ENCODE assay signal across 18 cellular contexts in the genomic region with DNA sequence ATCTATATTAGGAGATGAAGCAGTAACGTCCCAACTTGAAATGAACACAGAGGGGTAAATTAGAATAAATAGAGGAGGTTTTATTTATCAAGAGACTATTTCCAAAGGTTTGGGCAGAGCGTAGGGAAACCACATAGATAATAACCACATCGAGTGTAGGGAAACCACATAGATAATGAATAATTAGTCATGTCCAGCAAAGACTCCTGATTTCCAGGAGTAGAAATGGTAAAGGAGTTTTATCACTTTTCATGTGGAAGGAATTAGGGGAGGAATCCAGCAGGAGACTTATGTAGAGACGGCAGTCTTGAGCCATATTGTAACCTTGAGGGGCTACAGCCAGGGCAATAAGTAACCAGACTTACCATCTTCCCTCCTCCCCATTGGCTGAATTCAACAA.
DNase-seq lines count a peak whose midpoint lies in the region; ATAC-seq, FAIRE-seq and TF ChIP-seq lines count a peak whose summit lies in the region.
"Had no signal": no experiment of that assay in that cellular context is flagged by ENCODE, and none has a peak within 500 bp of the region (broad histone marks: within the 10 kb centered on the region; RNA-seq: fewer than 3 reads in every experiment).

No MANE protein-coding gene starts in this region.

- ATAC-seq in GM23338 (no peak), GM21737 (IDR thresholded peaks at IDR 0.05; ENCODE audit: unreplicated experiment) (no peak), GM19328 (IDR thresholded peaks at IDR 0.05; ENCODE audit: unreplicated experiment) (no peak)
- ATAC-seq: GM12878, HCT116, HepG2 had no signal

- H3K27me3 Mint-ChIP-seq in GM23338 (ENCODE audit: insufficient read depth, low read depth, poor library complexity) = no peaks in the 10 kb centered on the region
- no peaks in the 10 kb centered on the region for H3K27me3 Mint-ChIP-seq in astrocyte (ENCODE audit: low read depth, unreplicated experiment)
- H3K27me3 Mint-ChIP-seq: CD4-positive, CD25-positive, alpha-beta regulatory T cell had no signal

- H2AFZ ChIP-seq in GM23338 = peak overlapping the region; percentile 45; the same call in 1 of the 2 replicates
- no peak overlapping the region for H2AFZ ChIP-seq in astrocyte (ENCODE audit: low read depth, low read length)

- H3K4me3 Mint-ChIP-seq in GM23338 (no peak overlapping the region), astrocyte (ENCODE audit: unreplicated experiment) (no peak overlapping the region)
- H3K4me3 Mint-ChIP-seq: CD4-positive, CD25-positive, alpha-beta regulatory T cell had no signal

- no peak overlapping the region for H3K27ac ChIP-seq in GM23338 (ENCODE audit: low read depth)
- no peak overlapping the region for H3K27ac ChIP-seq in astrocyte (ENCODE audit: low read depth, low read length)
- H3K27ac ChIP-seq: 22Rv1; BLaER1 treated with 17β-estradiol and CSF1 and Interleukin-3, amounts not matched to agents 10 nM and 100 nM had no signal

- H3K79me2 ChIP-seq in GM23338 (replicated peaks; ENCODE audit: insufficient read depth) = no peaks in the 10 kb centered on the region
- H3K79me2 ChIP-seq in astrocyte (ENCODE audit: insufficient read depth, low read length) = no peaks in the 10 kb centered on the region

- H3K27me3 ChIP-seq in GM23338 (ENCODE audit: insufficient read depth) = no peaks in the 10 kb centered on the region
- H3K27me3 ChIP-seq in astrocyte (ENCODE audit: insufficient read depth, low read length) = no peaks in the 10 kb centered on the region
- H3K27me3 ChIP-seq: BLaER1 treated with 17β-estradiol and CSF1 and Interleukin-3, amounts not matched to agents 10 nM and 100 nM had no signal

- no peaks in the 10 kb centered on the region for H3F3A ChIP-seq in GM23338 (replicated peaks; ENCODE audit: low read depth)

- H3K4me1 Mint-ChIP-seq in GM23338 (no peaks in the 10 kb centered on the region), astrocyte (ENCODE audit: low read depth, unreplicated experiment) (no peaks in the 10 kb centered on the region)
- H3K4me1 Mint-ChIP-seq: CD4-positive, CD25-positive, alpha-beta regulatory T cell had no signal

- DNase-seq in GM23338 (ENCODE audit: low spot score) (no peak), astrocyte (ENCODE audit: low read depth) (peak; percentile 90), choroid plexus epithelial cell (ENCODE audit: low read depth) (peak; percentile 35), iris pigment epithelial cell (ENCODE audit: low read depth) (peak; percentile 41), DMS53 (lab: John Stamatoyannopoulos, UW) (no peak)
- DNase-seq: AML-193; CD4-positive, CD25-positive, alpha-beta regulatory T cell; DMS79 had no signal

- H3K36me3 Mint-ChIP-seq in GM23338 (ENCODE audit: low read depth) (peaks cover 3% of the 10 kb centered on the region; the same call in 1 of the 3 replicates), astrocyte (ENCODE audit: low read depth, unreplicated experiment) (no peaks in the 10 kb centered on the region)
- H3K36me3 Mint-ChIP-seq: CD4-positive, CD25-positive, alpha-beta regulatory T cell had no signal

- TF ChIP-seq CTCF in GM23338 (conservative IDR thresholded peaks at IDR 0.05; ENCODE audit: low read depth in 2 of 2) = no peak
- no peak for TF ChIP-seq CTCF in astrocyte (IDR thresholded peaks at IDR 0.05; ENCODE audit: insufficient read depth, low read depth, low read length)
- TF ChIP-seq CTCF in choroid plexus epithelial cell (conservative IDR thresholded peaks at IDR 0.05; ENCODE audit: low read depth, low read length) = no peak

- H3K4me1 ChIP-seq in GM23338 (ENCODE audit: insufficient read depth) (no peaks in the 10 kb centered on the region), astrocyte (ENCODE audit: insufficient read depth, low read length) (no peaks in the 10 kb centered on the region)
- H3K4me1 ChIP-seq: BLaER1 treated with 17β-estradiol and CSF1 and Interleukin-3, amounts not matched to agents 10 nM and 100 nM had no signal

- H3K27ac Mint-ChIP-seq in GM23338 (peak overlapping the region; percentile 41; the same call in 1 of the 2 replicates), astrocyte (ENCODE audit: unreplicated experiment) (no peak overlapping the region)
- H3K27ac Mint-ChIP-seq: CD4-positive, CD25-positive, alpha-beta regulatory T cell had no signal

- H3K9me3 Mint-ChIP-seq in GM23338 (peaks cover 12% of the 10 kb centered on the region), astrocyte (ENCODE audit: unreplicated experiment) (peaks cover 13% of the 10 kb centered on the region)

- no peak overlapping the region for H3K4me2 ChIP-seq in GM23338
- H3K4me2 ChIP-seq in astrocyte (ENCODE audit: low read length) = no peak overlapping the region
- H3K4me2 ChIP-seq: BLaER1 treated with 17β-estradiol and CSF1 and Interleukin-3, amounts not matched to agents 10 nM and 100 nM had no signal

- no peaks in the 10 kb centered on the region for H3K36me3 ChIP-seq in GM23338 (ENCODE audit: insufficient read depth)
- H3K36me3 ChIP-seq in astrocyte (ENCODE audit: insufficient read depth, low read length) = no peaks in the 10 kb centered on the region
- H3K36me3 ChIP-seq: BLaER1 treated with 17β-estradiol and CSF1 and Interleukin-3, amounts not matched to agents 10 nM and 100 nM had no signal

- H3K4me3 ChIP-seq in GM23338 (no peak overlapping the region), astrocyte (ENCODE audit: insufficient read depth, low read depth, low read length) (no peak overlapping the region), choroid plexus epithelial cell (ENCODE audit: low read depth, low read length) (no peak overlapping the region)
- H3K4me3 ChIP-seq: BLaER1 treated with 17β-estradiol and CSF1 and Interleukin-3, amounts not matched to agents 10 nM and 100 nM; GM12878 had no signal

- peaks cover 10% of the 10 kb centered on the region for H3K9me3 ChIP-seq in astrocyte (ENCODE audit: insufficient read depth, low read depth, low read length)

- no peak overlapping the region for H3K9ac ChIP-seq in astrocyte (ENCODE audit: low read length)
- H3K9ac ChIP-seq: BLaER1 treated with 17β-estradiol and CSF1 and Interleukin-3, amounts not matched to agents 10 nM and 100 nM had no signal

- H3K9me2 ChIP-seq in GM23338 (ENCODE audit: insufficient read depth) = peaks cover 12% of the 10 kb centered on the region; the same call in 1 of the 2 replicates

- no peak for FAIRE-seq in astrocyte (lab: Jason Lieb, UNC)
- FAIRE-seq: GM12878, GM18507, H54, HepG2, HTR-8/SVneo had no signal

- no peaks in the 10 kb centered on the region for H4K20me1 ChIP-seq in GM23338 (replicated peaks; ENCODE audit: insufficient read depth)
- no peaks in the 10 kb centered on the region for H4K20me1 ChIP-seq in astrocyte (ENCODE audit: insufficient read depth, low read length)
- H4K20me1 ChIP-seq: BLaER1 treated with 17β-estradiol and CSF1 and Interleukin-3, amounts not matched to agents 10 nM and 100 nM had no signal

TF ChIP-seq in GM23338, 12 proteins besides CTCF, POLR2A, EP300 and RAD21:
- no peak for TF ChIP-seq NANOG (IDR thresholded peaks at IDR 0.05; ENCODE audit: borderline replicate concordance)
- no peak for TF ChIP-seq ZNF331 (CRISPR knock-in tag; IDR thresholded peaks at IDR 0.05; ENCODE audit: low read depth)
- no peak for TF ChIP-seq POLR2AphosphoS5 (IDR thresholded peaks at IDR 0.05; ENCODE audit: low read depth)
- no peak for TF ChIP-seq CREB1 (CRISPR knock-in tag; IDR thresholded peaks at IDR 0.05; ENCODE audit: low read depth)
- TF ChIP-seq REST (IDR thresholded peaks at IDR 0.05; ENCODE audit: unreplicated experiment) = no peak
- no peak for TF ChIP-seq ZNF114 (CRISPR knock-in tag; IDR thresholded peaks at IDR 0.05)
- TF ChIP-seq, protein P1, sequence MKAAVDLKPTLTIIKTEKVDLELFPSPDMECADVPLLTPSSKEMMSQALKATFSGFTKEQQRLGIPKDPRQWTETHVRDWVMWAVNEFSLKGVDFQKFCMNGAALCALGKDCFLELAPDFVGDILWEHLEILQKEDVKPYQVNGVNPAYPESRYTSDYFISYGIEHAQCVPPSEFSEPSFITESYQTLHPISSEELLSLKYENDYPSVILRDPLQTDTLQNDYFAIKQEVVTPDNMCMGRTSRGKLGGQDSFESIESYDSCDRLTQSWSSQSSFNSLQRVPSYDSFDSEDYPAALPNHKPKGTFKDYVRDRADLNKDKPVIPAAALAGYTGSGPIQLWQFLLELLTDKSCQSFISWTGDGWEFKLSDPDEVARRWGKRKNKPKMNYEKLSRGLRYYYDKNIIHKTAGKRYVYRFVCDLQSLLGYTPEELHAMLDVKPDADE (IDR thresholded peaks at IDR 0.05) = no peak
- TF ChIP-seq JUNB (IDR thresholded peaks at IDR 0.05; ENCODE audit: unreplicated experiment) = no peak
- TF ChIP-seq EZH2 (IDR thresholded peaks at IDR 0.05; ENCODE audit: low read depth, unreplicated experiment) = no peak

Comparison
In these comparisons a context has a peak if more than half of its experiments do, and no peak if none do; other contexts are left out.
1. DNase-seq: peak in astrocyte (single experiment), choroid plexus epithelial cell (single experiment) and iris pigment epithelial cell (single experiment); none in GM23338 (single experiment) and DMS53 (single experiment).